ENCODE assay signal across 35 cellular contexts in the genomic region with DNA sequence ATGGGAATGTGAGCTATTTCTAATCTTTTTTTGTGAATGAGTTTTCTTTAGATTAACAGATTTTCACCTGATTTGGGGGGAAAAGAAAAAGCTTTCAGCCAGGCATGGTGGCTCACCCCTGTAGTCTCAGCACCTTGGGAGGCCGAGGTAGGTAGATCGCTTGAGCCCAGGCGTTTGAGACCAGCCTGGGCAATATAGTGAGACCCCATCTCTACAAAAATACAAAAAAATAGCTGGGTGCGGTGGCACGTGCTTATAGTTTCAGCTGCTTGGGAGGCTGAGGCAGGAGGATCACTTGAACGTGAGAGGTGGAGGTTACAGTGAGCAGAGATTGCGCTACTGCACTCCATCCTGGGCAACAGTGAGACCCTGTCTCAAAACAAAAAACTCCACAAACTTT.
"Had no signal": no experiment of that assay in that cellular context is flagged by ENCODE, and none has a peak within 500 bp of the region (broad histone marks: within the 10 kb centered on the region; RNA-seq: fewer than 3 reads in every experiment).

No MANE protein-coding gene starts in this region.

- DNase-seq: Karpas-422, Kasumi-1, MG63, MM.1S, MV-4-11, NCI-H1048, NCI-H1092, NCI-H1092 treated with DMSO at 0.1 percent for 48 hours, NCI-H1105, NCI-H1105 treated with DMSO at 0.1 percent for 48 hours, NCI-H1417, NCI-H1417 treated with DMSO at 0.1 percent for 48 hours, NCI-H1436, NCI-H1436 treated with DMSO at 0.1 percent for 48 hours, NCI-H146, NCI-H1694, NCI-H1694 treated with DMSO at 0.1 percent for 48 hours, NCI-H187, NCI-H187 treated with DMSO at 0.1 percent for 48 hours, NCI-H1930, NCI-H2029, NCI-H2029 treated with DMSO at 0.1 percent for 48 hours, NCI-H2081, NCI-H2081 treated with DMSO at 0.1 percent for 48 hours, NCI-H2107, NCI-H2171, NCI-H2171 treated with DMSO at 0.1 percent for 48 hours, NCI-H2227 treated with DMSO at 0.1 percent for 48 hours, NCI-H226, NCI-H345, NCI-H446, NCI-H446 treated with DMSO at 0.1 percent for 48 hours, NCI-H510A, NCI-H510A treated with DMSO at 0.1 percent for 48 hours, NCI-H524 had no signal

- H3K9me3 ChIP-seq: MG63 had no signal

- H3K4me3 ChIP-seq: MG63 had no signal

- H3K27me3 ChIP-seq: MG63 had no signal
